In genomic region chr21:14947613-14948160, GRCh38 we compare ENCODE assay signal across 1 cellular context.
TF ChIP-seq lines count a peak whose summit lies in the region.

No MANE protein-coding gene starts in this region.

TF ChIP-seq in HepG2, 621 proteins besides CTCF, POLR2A, EP300 and RAD21 (continued from another document and continues in another):
- no peak for TF ChIP-seq ZNF142 (CRISPR knock-in tag; IDR thresholded peaks at IDR 0.05)
- 0 out of 2 replicates have a peak, but pooled peaks have one; percentile 23 for TF ChIP-seq SAP130 (CRISPR knock-in tag; IDR thresholded peaks at IDR 0.05; ENCODE audit: low read depth)
- no peak for TF ChIP-seq ZNF225 (CRISPR knock-in tag; IDR thresholded peaks at IDR 0.05)
- peak; percentile 93 for TF ChIP-seq FOXA3 (CRISPR knock-in tag; IDR thresholded peaks at IDR 0.05)
- TF ChIP-seq FOXK1 (CRISPR knock-in tag; IDR thresholded peaks at IDR 0.05; ENCODE audit: borderline replicate concordance, low read depth), result peak; percentile 92; the same call in 1 of the 2 replicates
- peak; percentile 19; the same call in 1 of the 2 replicates for TF ChIP-seq GATAD2A (CRISPR knock-in tag; IDR thresholded peaks at IDR 0.05)
- TF ChIP-seq FOXP4 (CRISPR knock-in tag; IDR thresholded peaks at IDR 0.05), result peak; percentile 37; the same call in 1 of the 2 replicates
- no peak for TF ChIP-seq DNMT3B (CRISPR knock-in tag; conservative IDR thresholded peaks at IDR 0.05)
- TF ChIP-seq MYC (CRISPR knock-in tag; IDR thresholded peaks at IDR 0.05; ENCODE audit: borderline replicate concordance), result no peak
- TF ChIP-seq SP140L (CRISPR knock-in tag; IDR thresholded peaks at IDR 0.05; ENCODE audit: borderline replicate concordance), result no peak
- no peak for TF ChIP-seq KLF15 (CRISPR knock-in tag; IDR thresholded peaks at IDR 0.05; ENCODE audit: borderline replicate concordance)
- no peak for TF ChIP-seq SMARCC2 (IDR thresholded peaks at IDR 0.05)
- 0 out of 2 replicates have a peak, but pooled peaks have one; percentile 6 for TF ChIP-seq FOSL2 (CRISPR knock-in tag; IDR thresholded peaks at IDR 0.05)
- no peak for TF ChIP-seq ZNF597 (CRISPR knock-in tag; IDR thresholded peaks at IDR 0.05)
- no peak for TF ChIP-seq ZNF75D (CRISPR knock-in tag; IDR thresholded peaks at IDR 0.05; ENCODE audit: borderline replicate concordance)
- no peak for TF ChIP-seq GATA4 (IDR thresholded peaks at IDR 0.05; ENCODE audit: borderline replicate concordance, low read depth)
- no peak for TF ChIP-seq ZNF543 (CRISPR knock-in tag; IDR thresholded peaks at IDR 0.05)
- TF ChIP-seq ZNF180 (CRISPR knock-in tag; IDR thresholded peaks at IDR 0.05; ENCODE audit: borderline replicate concordance, low read depth), result no peak
- 0 out of 2 replicates have a peak, but pooled peaks have one; percentile 23 for TF ChIP-seq HOMEZ (CRISPR knock-in tag; IDR thresholded peaks at IDR 0.05; ENCODE audit: low read depth)
- no peak for TF ChIP-seq FIP1L1 (IDR thresholded peaks at IDR 0.05; ENCODE audit: borderline replicate concordance, insufficient read depth, low read depth, low read length)
- TF ChIP-seq ZNF232 (CRISPR knock-in tag; IDR thresholded peaks at IDR 0.05; ENCODE audit: borderline replicate concordance), result no peak
- no peak for TF ChIP-seq ZNF772 (CRISPR knock-in tag; IDR thresholded peaks at IDR 0.05)
- TF ChIP-seq FOXO1 (CRISPR knock-in tag; IDR thresholded peaks at IDR 0.05), result peak; percentile 71
- no peak for TF ChIP-seq CSRNP2 (CRISPR knock-in tag; conservative IDR thresholded peaks at IDR 0.05; ENCODE audit: low read depth)
- no peak for TF ChIP-seq THAP9 (CRISPR knock-in tag; IDR thresholded peaks at IDR 0.05; ENCODE audit: borderline replicate concordance)
- TF ChIP-seq SALL1 (CRISPR knock-in tag; IDR thresholded peaks at IDR 0.05), result peak; percentile 31; the same call in 1 of the 2 replicates
- TF ChIP-seq PRDM15 (CRISPR knock-in tag; IDR thresholded peaks at IDR 0.05), result no peak
- TF ChIP-seq RBM22 (optimal IDR thresholded peaks at IDR 0.05; ENCODE audit: low read length), result peak; percentile 32
- TF ChIP-seq ARNTL (CRISPR knock-in tag; IDR thresholded peaks at IDR 0.05), result no peak
- no peak for TF ChIP-seq RXRB (CRISPR knock-in tag; IDR thresholded peaks at IDR 0.05; ENCODE audit: borderline replicate concordance)
- no peak for TF ChIP-seq KDM4B (CRISPR knock-in tag; IDR thresholded peaks at IDR 0.05)
- TF ChIP-seq ZNF644 (CRISPR knock-in tag; IDR thresholded peaks at IDR 0.05; ENCODE audit: low read depth), result peak; percentile 85
- no peak for TF ChIP-seq ZNF639 (CRISPR knock-in tag; conservative IDR thresholded peaks at IDR 0.05)
- no peak for TF ChIP-seq FOXA1 (IDR thresholded peaks at IDR 0.05)
- TF ChIP-seq FOXA1 (CRISPR knock-in tag; IDR thresholded peaks at IDR 0.05), result peak; percentile 85
- peak; percentile 29; the same call in 1 of the 2 replicates for TF ChIP-seq ZMYM4 (CRISPR knock-in tag; IDR thresholded peaks at IDR 0.05)
- TF ChIP-seq NBN (conservative IDR thresholded peaks at IDR 0.05), result no peak
- no peak for TF ChIP-seq SAFB2 (CRISPR knock-in tag; IDR thresholded peaks at IDR 0.05; ENCODE audit: borderline replicate concordance, low read depth)
